9 cellular contexts compared by ENCODE assay signal in genomic region chr9:1869843-1870242, GRCh38.
DNase-seq lines count a peak whose midpoint lies in the region; ATAC-seq, FAIRE-seq and TF ChIP-seq lines count a peak whose summit lies in the region.
"Had no signal": no experiment of that assay in that cellular context is flagged by ENCODE, and none has a peak within 500 bp of the region (broad histone marks: within the 10 kb centered on the region; RNA-seq: fewer than 3 reads in every experiment).

No MANE protein-coding gene starts in this region.

- WGBS in HepG2 (ENCODE audit: low lambda C conversion rate), result 1% methylated on average over 6 of the region's 6 CpGs

- no peak for TF ChIP-seq EP300 in HepG2 (IDR thresholded peaks at IDR 0.05; ENCODE audit: low read depth in 2 of 2, low read length in 2 of 2)
- TF ChIP-seq EP300 in HepG2 (CRISPR knock-in tag; IDR thresholded peaks at IDR 0.05; ENCODE audit: borderline replicate concordance), result no peak

- H3K4me1 ChIP-seq in left ventricle myocardium inferior (no peaks in the 10 kb centered on the region), KMS-11 (ENCODE audit: low read depth, poor library complexity, severe bottlenecking) (peaks cover 59% of the 10 kb centered on the region), HepG2 (ENCODE audit: insufficient read depth, low read length) (no peaks in the 10 kb centered on the region)

- no peaks in the 10 kb centered on the region for H3K79me2 ChIP-seq in KMS-11 (ENCODE audit: insufficient read depth, low read depth)
- H3K79me2 ChIP-seq in HepG2 (ENCODE audit: insufficient read depth, low read length), result no peaks in the 10 kb centered on the region

- DNase-seq in left ventricle myocardium inferior, result no peak
- no peak for DNase-seq in cardiac septum (ENCODE audit: low spot score)
- DNase-seq in activated CD4-positive, alpha-beta T cell treated with anti-CD3 and anti-CD28 coated beads, Interleukin-2, amount 50 U/mL, for 48 hours, result peak; percentile 26 to 43
- peak; percentile 18 for DNase-seq in HepG2 (ENCODE audit: low spot score)
- no peak for DNase-seq in COLO829 (ENCODE audit: low spot score)
- no peak for DNase-seq in GDM1 (lab: John Stamatoyannopoulos, UW)

- TF ChIP-seq CTCF in left ventricle myocardium inferior (IDR thresholded peaks at IDR 0.05; ENCODE audit: borderline replicate concordance), result peak; percentile 54
- TF ChIP-seq CTCF in KMS-11 (conservative IDR thresholded peaks at IDR 0.05; ENCODE audit: low read depth, low read length), result peak; percentile 78
- peak; percentile 56 for TF ChIP-seq CTCF in HepG2 (CRISPR knock-in tag; IDR thresholded peaks at IDR 0.05)

- no peaks in the 10 kb centered on the region for H4K20me1 ChIP-seq in KMS-11 (ENCODE audit: insufficient read depth)
- no peaks in the 10 kb centered on the region for H4K20me1 ChIP-seq in HepG2 (ENCODE audit: insufficient read depth, low read length)

- H3K36me3 ChIP-seq in left ventricle myocardium inferior, result no peaks in the 10 kb centered on the region
- no peaks in the 10 kb centered on the region for H3K36me3 ChIP-seq in KMS-11 (ENCODE audit: insufficient read depth)
- no peaks in the 10 kb centered on the region for H3K36me3 ChIP-seq in HepG2 (replicated peaks in 1 of 2; ENCODE audit: control insufficient read depth in 1 of 2, insufficient read depth in 2 of 2, low read length in 2 of 2)
- H3K36me3 ChIP-seq: thoracic aorta had no signal

- CTCF ChIA-PET in HepG2 (lab: Yijun Ruan, JAX; ENCODE audit: low intra/inter-chr PET ratio, low total read pairs), result no interaction called here

- TF ChIP-seq POLR2A in HepG2 (IDR thresholded peaks at IDR 0.05; ENCODE audit: insufficient read depth in 1 of 2, low read depth in 2 of 2, low read length in 2 of 2), result no peak

- peak; percentile 82 for ATAC-seq in GM21723 (IDR thresholded peaks at IDR 0.05; ENCODE audit: unreplicated experiment)
- ATAC-seq in HepG2, result peak; percentile 89

- intact Hi-C loops in left ventricle myocardium inferior (cut with micrococcal nuclease), result no loop called here
- intact Hi-C loops in cardiac septum (cut with DNase I), result no loop called here
- intact Hi-C loops in HepG2 (cut with micrococcal nuclease; ENCODE audit: unreplicated experiment), result loop anchor here (1.0 to 5.0 kb wide), 3 partner anchors 217 to 769 kb away; no protein-coding TSS in a partner anchor

- POLR2A ChIA-PET in HepG2 (lab: Yijun Ruan, JAX), result no interaction called here

- peak overlapping the region; percentile 15; the same call in 1 of the 2 replicates for H2AFZ ChIP-seq in KMS-11 (ENCODE audit: low read depth)
- H2AFZ ChIP-seq in HepG2 (ENCODE audit: low read length), result no peak overlapping the region

- H3K27me3 ChIP-seq in left ventricle myocardium inferior (ENCODE audit: low read depth), result peaks cover 15% of the 10 kb centered on the region
- H3K27me3 ChIP-seq in KMS-11 (ENCODE audit: insufficient read depth, low read depth), result no peaks in the 10 kb centered on the region
- H3K27me3 ChIP-seq in HepG2 (ENCODE audit: control insufficient read depth in 1 of 2, insufficient read depth in 2 of 2, low read length in 2 of 2), result peaks cover 0 to 2% of the 10 kb centered on the region in 2 experiments; a peak in 1 of 5 replicates

- TF ChIP-seq RAD21 in HepG2 (CRISPR knock-in tag; IDR thresholded peaks at IDR 0.05), result 0 out of 2 replicates have a peak, but pooled peaks have one; percentile 28

- FAIRE-seq in HepG2 (lab: Jason Lieb, UNC), result peak; percentile 80

- H3K4me2 ChIP-seq in KMS-11 (peak overlapping the region; percentile 68), HepG2 (ENCODE audit: low read depth, low read length) (no peak overlapping the region)

- H3K4me3 ChIP-seq in left ventricle myocardium inferior, result no peak overlapping the region
- H3K4me3 ChIP-seq in KMS-11 (IDR thresholded peaks at IDR 0.05; ENCODE audit: insufficient read depth, low read depth, low read length), result no peak overlapping the region
- no peak overlapping the region for H3K4me3 ChIP-seq in HepG2 (replicated peaks in 1 of 3; ENCODE audit: insufficient read depth in 1 of 3, low read depth in 2 of 3, low read length in 3 of 3)
- H3K4me3 ChIP-seq: thoracic aorta had no signal

- H3K27ac ChIP-seq in left ventricle myocardium inferior (replicated peaks) (no peak overlapping the region), KMS-11 (peak overlapping the region; percentile 73; the same call in 1 of the 2 replicates), HepG2 (ENCODE audit: extremely low read length, insufficient read depth, low read length) (no peak overlapping the region)
- H3K27ac ChIP-seq: thoracic aorta had no signal

- H3K9me3 ChIP-seq in left ventricle myocardium inferior (replicated peaks) (peaks cover 4% of the 10 kb centered on the region), HepG2 (ENCODE audit: low read length) (no peaks in the 10 kb centered on the region)
- H3K9me3 ChIP-seq: thoracic aorta had no signal

- BruUV-seq in HepG2 (replicated peaks; lab: Mats Ljungman, UMichigan), result no TSS peak

- H3K9ac ChIP-seq in KMS-11 (peak overlapping the region; percentile 33; the same call in 1 of the 2 replicates), HepG2 (ENCODE audit: insufficient read depth, low read depth, low read length) (no peak overlapping the region)

- in situ Hi-C loops in HepG2 (cut with HindIII; ENCODE audit: extremely low pct_ligation_motif_present, low pct_unique_long_range_greater_than_20kb), result no loop called here

TF ChIP-seq in HepG2, 621 proteins besides CTCF, POLR2A, EP300 and RAD21:
- TF ChIP-seq AGO2 (optimal IDR thresholded peaks at IDR 0.05; ENCODE audit: low read depth, low read length), result no peak
- TF ChIP-seq ZNF850 (CRISPR knock-in tag; conservative IDR thresholded peaks at IDR 0.05), result no peak
- peak; percentile 49 for TF ChIP-seq STAG1 (CRISPR knock-in tag; IDR thresholded peaks at IDR 0.05)
- no peak for TF ChIP-seq PPARG (CRISPR knock-in tag; conservative IDR thresholded peaks at IDR 0.05)
- TF ChIP-seq SKIL (CRISPR knock-in tag; IDR thresholded peaks at IDR 0.05; ENCODE audit: borderline replicate concordance), result no peak
- TF ChIP-seq ZBTB34 (CRISPR knock-in tag; IDR thresholded peaks at IDR 0.05), result no peak
- peak; percentile 26; the same call in 1 of the 2 replicates for TF ChIP-seq SMC3 (IDR thresholded peaks at IDR 0.05; ENCODE audit: low read length)
- no peak for TF ChIP-seq SCMH1 (CRISPR knock-in tag; IDR thresholded peaks at IDR 0.05; ENCODE audit: borderline replicate concordance)
- TF ChIP-seq ZNF619 (CRISPR knock-in tag; IDR thresholded peaks at IDR 0.05), result no peak
- no peak for TF ChIP-seq CENPT (CRISPR knock-in tag; IDR thresholded peaks at IDR 0.05; ENCODE audit: low read depth)
- no peak for TF ChIP-seq ZNF20 (CRISPR knock-in tag; IDR thresholded peaks at IDR 0.05)
- TF ChIP-seq ZFP62 (CRISPR knock-in tag; IDR thresholded peaks at IDR 0.05), result no peak
- no peak for TF ChIP-seq GABPA (IDR thresholded peaks at IDR 0.05; ENCODE audit: low read depth, low read length)
- TF ChIP-seq GABPA (CRISPR knock-in tag; IDR thresholded peaks at IDR 0.05; ENCODE audit: low read depth), result no peak
- no peak for TF ChIP-seq NPAS2 (CRISPR knock-in tag; IDR thresholded peaks at IDR 0.05; ENCODE audit: borderline replicate concordance)
- no peak for TF ChIP-seq MEIS1 (CRISPR knock-in tag; IDR thresholded peaks at IDR 0.05; ENCODE audit: borderline replicate concordance)
- no peak for TF ChIP-seq ZNF234 (CRISPR knock-in tag; conservative IDR thresholded peaks at IDR 0.05)

Comparison
In these comparisons a context has a peak if more than half of its experiments do, and no peak if none do; other contexts are left out.
1. DNase-seq: peak in activated CD4-positive, alpha-beta T cell treated with anti-CD3 and anti-CD28 coated beads, Interleukin-2, amount 50 U/mL, for 48 hours (2 of 2) and HepG2 (single experiment); none in left ventricle myocardium inferior (single experiment), cardiac septum (single experiment), COLO829 (single experiment) and GDM1 (single experiment).
2. Peak in every context shown above with its lines, with median percentiles within 50 percentile points of each other: CTCF ChIP-seq.